ENCODE assay signal across 17 cellular contexts in the genomic region with DNA sequence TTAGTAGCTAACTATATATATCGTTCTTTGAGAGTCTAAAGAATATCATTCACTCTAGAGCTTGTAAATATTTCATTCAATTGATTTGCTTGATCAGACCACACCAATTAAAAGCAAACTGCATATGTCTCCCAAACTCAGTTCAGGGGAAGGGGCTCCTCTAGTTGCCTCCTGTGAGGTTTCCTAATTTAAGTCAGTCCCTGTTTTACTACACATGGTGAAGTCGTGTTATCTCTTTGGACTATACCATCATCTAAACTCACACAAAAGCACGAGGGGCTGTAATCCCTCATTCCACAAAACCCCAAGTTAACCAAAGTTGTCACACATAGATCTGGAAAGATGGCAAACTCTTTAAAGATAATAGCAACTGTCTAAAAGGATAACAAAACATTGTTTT. TPM values are rescaled to one million over a fixed set of nuclear protein-coding genes. Genes with fewer than 3 reads are reported as not detected.
"Had no signal": no experiment of that assay in that cellular context is flagged by ENCODE, and none has a peak within 500 bp of the region (broad histone marks: within the 10 kb centered on the region; RNA-seq: fewer than 3 reads in every experiment).

No MANE protein-coding gene starts in this region.

- H3K27ac Mint-ChIP-seq: activated CD4-positive, alpha-beta memory T cell treated with anti-CD3 and anti-CD28 coated beads, Interleukin-2, amount 10 ng/mL, durations not matched to agents 7 days and 5 days; activated CD8-positive, alpha-beta memory T cell treated with anti-CD3 and anti-CD28 coated beads, Interleukin-2, amount 10 ng/mL, durations not matched to agents 7 days and 5 days; activated naive CD8-positive, alpha-beta T cell; dendritic cell treated with granulocyte-macrophage colony-stimulating factor and Interleukin-4, amounts not matched to agents 40 ng/mL and 50 ng/mL, for 4 days; nephron had no signal

- H3K36me3 Mint-ChIP-seq: activated CD8-positive, alpha-beta memory T cell treated with anti-CD3 and anti-CD28 coated beads, Interleukin-2, amount 10 ng/mL, durations not matched to agents 7 days and 5 days; activated naive CD8-positive, alpha-beta T cell had no signal

- H3K27ac ChIP-seq: tibial artery had no signal

- H3K9me3 Mint-ChIP-seq: activated CD4-positive, alpha-beta memory T cell treated with anti-CD3 and anti-CD28 coated beads, Interleukin-2, amount 10 ng/mL, durations not matched to agents 7 days and 5 days; dendritic cell treated with granulocyte-macrophage colony-stimulating factor and Interleukin-4, amounts not matched to agents 40 ng/mL and 50 ng/mL, for 4 days; nephron had no signal

- ATAC-seq: activated CD8-positive, alpha-beta memory T cell treated with anti-CD3 and anti-CD28 coated beads, Interleukin-2, amount 10 ng/mL, durations not matched to agents 7 days and 5 days; esophagus mucosa; left colon had no signal

- H3K9me3 ChIP-seq: tibial artery had no signal

- H3K4me3 Mint-ChIP-seq: activated CD4-positive, alpha-beta memory T cell treated with anti-CD3 and anti-CD28 coated beads, Interleukin-2, amount 10 ng/mL, durations not matched to agents 7 days and 5 days; activated CD8-positive, alpha-beta memory T cell treated with anti-CD3 and anti-CD28 coated beads, Interleukin-2, amount 10 ng/mL, durations not matched to agents 7 days and 5 days; activated naive CD8-positive, alpha-beta T cell; dendritic cell treated with granulocyte-macrophage colony-stimulating factor and Interleukin-4, amounts not matched to agents 40 ng/mL and 50 ng/mL, for 4 days; nephron had no signal

- H3K4me3 ChIP-seq: tibial artery had no signal

- H3K4me1 ChIP-seq: tibial artery had no signal

- DNase-seq: activated CD4-positive, alpha-beta memory T cell treated with anti-CD3 and anti-CD28 coated beads, Interleukin-2, amount 10 ng/mL, durations not matched to agents 7 days and 5 days; activated CD4-positive, alpha-beta T cell treated with anti-CD3 and anti-CD28 coated beads for 48 hours; activated CD4-positive, CD25-positive, alpha-beta regulatory T cell; activated CD8-positive, alpha-beta memory T cell treated with anti-CD3 and anti-CD28 coated beads, Interleukin-2, amount 10 ng/mL, durations not matched to agents 7 days and 5 days; effector CD8-positive, alpha-beta T cell; left colon; midbrain; stimulated activated CD8-positive, alpha-beta memory T cell treated with anti-CD3 and anti-CD28 coated beads, Interleukin-4, amount 100 ng/mL, for 48 hours; stimulated activated naive CD4-positive, alpha-beta T cell; substantia nigra; tibial artery had no signal

- H3K36me3 ChIP-seq: tibial artery had no signal

- H3K4me1 Mint-ChIP-seq: activated CD4-positive, alpha-beta memory T cell treated with anti-CD3 and anti-CD28 coated beads, Interleukin-2, amount 10 ng/mL, durations not matched to agents 7 days and 5 days; activated CD8-positive, alpha-beta memory T cell treated with anti-CD3 and anti-CD28 coated beads, Interleukin-2, amount 10 ng/mL, durations not matched to agents 7 days and 5 days had no signal

RNA-seq across cellular contexts. Expression of a gene that starts 11.6 kb away (rescaled TPM):
- total RNA-seq: activated CD4-positive, alpha-beta memory T cell treated with anti-CD3 and anti-CD28 coated beads, Interleukin-2, amount 10 ng/mL, durations not matched to agents 7 days and 5 days; activated CD8-positive, alpha-beta memory T cell treated with anti-CD3 and anti-CD28 coated beads, Interleukin-2, amount 10 ng/mL, durations not matched to agents 7 days and 5 days; chondrocyte; esophagus mucosa; left colon; lung microvascular endothelial cell had no signal
